ENCODE assay signal across 24 cellular contexts in genomic region chr19:41039806-41040205, GRCh38. TPM values are rescaled to one million over a fixed set of nuclear protein-coding genes. Genes with fewer than 3 reads are reported as not detected.
"Had no signal": no experiment of that assay in that cellular context is flagged by ENCODE, and none has a peak within 500 bp of the region (broad histone marks: within the 10 kb centered on the region; RNA-seq: fewer than 3 reads in every experiment).

No MANE protein-coding gene starts in this region.

- H3K27ac ChIP-seq: RWPE1, SJCRH30 had no signal

- H3K4me3 Mint-ChIP-seq: IgD-negative memory B cell, T-helper 17 cell had no signal

- H3K27ac Mint-ChIP-seq: IgD-negative memory B cell, T-helper 17 cell had no signal

- H3K4me3 ChIP-seq: MG63, SJCRH30 had no signal

- H3K4me1 ChIP-seq: SJCRH30 had no signal

- ATAC-seq: Panc1, PC-3, SK-N-SH treated with all-trans-retinoic acid at 6 μM for 48 hours, T-helper 17 cell had no signal

- H3K9me3 ChIP-seq: SJCRH30 had no signal

- H3K27me3 Mint-ChIP-seq: T-helper 17 cell had no signal

- H3K4me1 Mint-ChIP-seq: IgD-negative memory B cell had no signal

- H3K27me3 ChIP-seq: SJCRH30 had no signal

- DNase-seq: KBM-7, MG63, NCI-H1092 treated with DMSO at 0.1 percent for 48 hours, NCI-H1417, NCI-H1436 treated with DMSO at 0.1 percent for 48 hours, NCI-H1694, NCI-H187 treated with DMSO at 0.1 percent for 48 hours, NCI-H2029 treated with DMSO at 0.1 percent for 48 hours, NCI-H2171 treated with DMSO at 0.1 percent for 48 hours, NCI-H345, NCI-H446 treated with DMSO at 0.1 percent for 48 hours, NCI-H510A treated with DMSO at 0.1 percent for 48 hours, NCI-H526, NCI-H748 treated with DMSO at 0.1 percent for 48 hours, PC-3, SHP77, SJCRH30, T-helper 1 cell, T-helper 17 cell had no signal

- H3K36me3 ChIP-seq: MG63, SJCRH30 had no signal

- H3K36me3 Mint-ChIP-seq: IgD-negative memory B cell had no signal

RNA-seq across cellular contexts. Expression of gene CYP2A13, which starts 48.4 kb away (rescaled TPM):
- total RNA-seq: HT1080, PC-3, SJCRH30, T-helper 17 cell had no signal
- polyA plus RNA-seq: IgD-negative memory B cell had no signal

RNA-seq across cellular contexts. Expression of gene CYP2B6, which starts 48.7 kb away (rescaled TPM):
- total RNA-seq: HT1080, PC-3, SJCRH30, T-helper 17 cell had no signal
- polyA plus RNA-seq: IgD-negative memory B cell had no signal
